9 cellular contexts compared by ENCODE assay signal in genomic region chr14:104973215-104974145, GRCh38. TPM values are rescaled to one million over a fixed set of nuclear protein-coding genes. Genes with fewer than 3 reads are reported as not detected.
DNase-seq lines count a peak whose midpoint lies in the region; ATAC-seq and TF ChIP-seq lines count a peak whose summit lies in the region.
"Had no signal": no experiment of that assay in that cellular context is flagged by ENCODE, and none has a peak within 500 bp of the region (broad histone marks: within the 10 kb centered on the region; RNA-seq: fewer than 3 reads in every experiment).

No MANE protein-coding gene starts in this region.

- TF ChIP-seq CTCF in CD14-positive monocyte (IDR thresholded peaks at IDR 0.05) (no peak), PC-9 (conservative IDR thresholded peaks at IDR 0.05) (no peak), fibroblast of mammary gland (conservative IDR thresholded peaks at IDR 0.05; ENCODE audit: control insufficient read depth, insufficient read depth, low read depth, low read length) (no peak), osteoblast (IDR thresholded peaks at IDR 0.05; ENCODE audit: extremely low read depth, low read depth, low read length) (no peak)

- no peaks in the 10 kb centered on the region for H3K9me3 ChIP-seq in PC-9 (ENCODE audit: insufficient read depth, low read depth)
- H3K9me3 ChIP-seq in osteoblast (ENCODE audit: low read depth, low read length) = no peaks in the 10 kb centered on the region

- POLR2A ChIA-PET in PC-9 (lab: Charles Lee; ENCODE audit: unreplicated experiment) = interaction anchor here (0.6 to 1.1 kb wide), 5 partner anchors 12 to 109 kb away, joined by 3 to 12 read pairs (median 6); partner anchors contain the start of genes CEP170B and CLBA1

- peaks cover 11% of the 10 kb centered on the region for H3K4me1 Mint-ChIP-seq in CD14-positive monocyte
- peaks cover 7% of the 10 kb centered on the region for H3K4me1 Mint-ChIP-seq in activated T-cell treated with anti-CD3 and anti-CD28 coated beads, Interleukin-2, amount 50 U/mL, for 4 hours (ENCODE audit: low read depth)

- peaks cover 2 to 3% of the 10 kb centered on the region in 2 donors for H3K36me3 Mint-ChIP-seq in CD14-positive monocyte
- H3K36me3 Mint-ChIP-seq in activated T-cell treated with anti-CD3 and anti-CD28 coated beads, Interleukin-2, amount 50 U/mL, for 4 hours (ENCODE audit: insufficient read depth) = no peaks in the 10 kb centered on the region

- H3K9me2 ChIP-seq in PC-9 (ENCODE audit: insufficient read depth) = no peaks in the 10 kb centered on the region

- peak overlapping the region; percentile 41; the same call in 1 of the 2 replicates for H3K4me3 ChIP-seq in PC-9
- H3K4me3 ChIP-seq in fibroblast of mammary gland (ENCODE audit: control insufficient read depth, low read depth, low read length) = peak overlapping the region; percentile 16
- peak overlapping the region; percentile 57 for H3K4me3 ChIP-seq in osteoblast (ENCODE audit: insufficient read depth, low read length)

- H3K27me3 ChIP-seq in PC-9 (ENCODE audit: insufficient read depth, low read depth) (no peaks in the 10 kb centered on the region), osteoblast (ENCODE audit: insufficient read depth, low read length) (no peaks in the 10 kb centered on the region)

- no peak overlapping the region for H3K27ac Mint-ChIP-seq in CD14-positive monocyte

- H3K4me1 ChIP-seq in PC-9 (replicated peaks; ENCODE audit: insufficient read depth) (peaks cover 78% of the 10 kb centered on the region), osteoblast (ENCODE audit: insufficient read depth, low read length) (peaks cover 41% of the 10 kb centered on the region)

- H2AFZ ChIP-seq in PC-9 (no peak overlapping the region; the same call in 1 of the 2 replicates), osteoblast (ENCODE audit: low read length) (peak overlapping the region; percentile 76)

- H3K4me2 ChIP-seq in PC-9 = peak overlapping the region; percentile 72
- H3K4me2 ChIP-seq in osteoblast (ENCODE audit: insufficient read depth, low read length) = peak overlapping the region; percentile 55

- peaks cover 40% of the 10 kb centered on the region for H3F3A ChIP-seq in PC-9 (ENCODE audit: insufficient read depth, low read depth)

- H3K4me3 Mint-ChIP-seq in CD14-positive monocyte = no peak overlapping the region
- H3K4me3 Mint-ChIP-seq in activated T-cell treated with anti-CD3 and anti-CD28 coated beads, Interleukin-2, amount 50 U/mL, for 4 hours = no peak overlapping the region

- no TSS peak for BruUV-seq in PC-9 (replicated peaks; lab: Mats Ljungman, UMichigan)

- no peaks in the 10 kb centered on the region for H3K36me3 ChIP-seq in PC-9 (ENCODE audit: low read depth)
- no peaks in the 10 kb centered on the region for H3K36me3 ChIP-seq in osteoblast (ENCODE audit: insufficient read depth, low read length)

- peaks cover 27 to 33% (median 30%) of the 10 kb centered on the region in 3 donors for H3K27me3 Mint-ChIP-seq in CD14-positive monocyte (ENCODE audit: low read depth in 3 of 3)
- H3K27me3 Mint-ChIP-seq in activated T-cell treated with anti-CD3 and anti-CD28 coated beads, Interleukin-2, amount 50 U/mL, for 4 hours (ENCODE audit: low read depth) = peaks cover 29% of the 10 kb centered on the region

- no peaks in the 10 kb centered on the region for H4K20me1 ChIP-seq in PC-9 (ENCODE audit: insufficient read depth)
- no peaks in the 10 kb centered on the region for H4K20me1 ChIP-seq in osteoblast (ENCODE audit: insufficient read depth, low read length)

- H3K27ac ChIP-seq in PC-9 (peak overlapping the region; percentile 97), osteoblast (ENCODE audit: low read depth, low read length) (peak overlapping the region; percentile 77)

- DNase-seq in CD14-positive monocyte (ENCODE audit: low spot score) = peak; percentile 44
- DNase-seq in PC-9 = peak; percentile 92 to 97
- DNase-seq in fibroblast of mammary gland (ENCODE audit: low read depth) = peak; percentile 95
- DNase-seq in osteoblast (ENCODE audit: insufficient read length, low spot score, missing footprints) = peak; percentile 100
- DNase-seq in NCI-H2081 (lab: John Stamatoyannopoulos, UW) = no peak
- DNase-seq in activated T-cell treated with anti-CD3 and anti-CD28 coated beads, Interleukin-2, amount 50 U/mL, for 4 hours = no peak
- no peak for DNase-seq in activated CD4-positive, alpha-beta T cell treated with anti-CD3 and anti-CD28 coated beads, Interleukin-2, amount 50 U/mL, for 48 hours
- no peak for DNase-seq in MV-4-11 (lab: John Stamatoyannopoulos, UW)

- intact Hi-C loops in CD14-positive monocyte (cut with micrococcal nuclease) = loop anchor here in 1 of 2 donors (5.0 kb wide), 1 partner anchor 114 kb away; no protein-coding TSS in a partner anchor
- intact Hi-C loops in PC-9 (cut with micrococcal nuclease; ENCODE audit: unreplicated experiment) = loop anchor here (1.0 to 5.0 kb wide), 8 partner anchors 47 to 509 kb away; partner anchors contain the start of genes BRF1 and CDCA4

- H3K9me3 Mint-ChIP-seq in CD14-positive monocyte = peaks cover 0 to 10% (median 1%) of the 10 kb centered on the region in 7 donors
- no peaks in the 10 kb centered on the region for H3K9me3 Mint-ChIP-seq in activated T-cell treated with anti-CD3 and anti-CD28 coated beads, Interleukin-2, amount 50 U/mL, for 4 hours

- CTCF ChIA-PET in PC-9 (lab: Charles Lee) = interaction anchor here (0.6 to 0.8 kb wide), 2 partner anchors 73 to 114 kb away, joined by 4 to 6 read pairs; no protein-coding TSS in a partner anchor

- ATAC-seq in activated T-cell treated with anti-CD3 and anti-CD28 coated beads, Interleukin-2, amount 50 U/mL, for 4 hours = no peak

- H3K79me2 ChIP-seq in PC-9 (ENCODE audit: low read depth) = no peaks in the 10 kb centered on the region
- H3K79me2 ChIP-seq in osteoblast (ENCODE audit: insufficient read depth, low read length) = peaks cover 2% of the 10 kb centered on the region

RNA-seq across cellular contexts. Expression of gene AHNAK2, which starts 4.7 kb away (rescaled TPM):
- polyA plus RNA-seq in CD14-positive monocyte = under 1 TPM in 1 of 2 donors, not detected in 1; 0.01 TPM
- total RNA-seq in PC-9 (2021) (30.8 and 38.9 TPM in 2 replicates), osteoblast (30.8 and 31.8 TPM in 2 replicates)
- under 1 TPM; under 0.01 to 0.08 (median 0.05) TPM for total RNA-seq in activated T-cell treated with anti-CD3 and anti-CD28 coated beads, Interleukin-2, amount 50 U/mL, for 4 hours

RNA-seq across cellular contexts. Expression of gene CLBA1, which starts 12.1 kb away (rescaled TPM):
- under 1 TPM; 0.62 to 0.76 TPM for polyA plus RNA-seq in CD14-positive monocyte
- 12.5 and 12.6 TPM in 2 replicates for total RNA-seq in PC-9 (2021)
- total RNA-seq in osteoblast = 11.5 and 12.3 TPM in 2 replicates
- total RNA-seq in activated T-cell treated with anti-CD3 and anti-CD28 coated beads, Interleukin-2, amount 50 U/mL, for 4 hours = 1 to 10 TPM; 2.9 to 3.8 (median 3.3) TPM

RNA-seq across cellular contexts. Expression of gene CDCA4, which starts 47.4 kb away (rescaled TPM):
- polyA plus RNA-seq in CD14-positive monocyte = 10 to 100 TPM in 1 of 2 donors, 1 to 10 TPM in 1; 8.6 to 12.0 TPM
- 24.9 and 27.7 TPM in 2 replicates for total RNA-seq in PC-9 (2021)
- 13.3 and 13.8 TPM in 2 replicates for total RNA-seq in osteoblast
- total RNA-seq in activated T-cell treated with anti-CD3 and anti-CD28 coated beads, Interleukin-2, amount 50 U/mL, for 4 hours = 10 to 100 TPM; 55.1 to 72.2 (median 58.3) TPM

RNA-seq across cellular contexts. Expression of gene PLD4, which starts 48.8 kb away (rescaled TPM):
- 10 to 100 TPM; 15.1 to 15.5 TPM for polyA plus RNA-seq in CD14-positive monocyte
- total RNA-seq in PC-9 (2021) = 0.05 TPM in 1 of 2 replicates, not detected in the other
- not detected in 2 replicates for total RNA-seq in osteoblast
- total RNA-seq in activated T-cell treated with anti-CD3 and anti-CD28 coated beads, Interleukin-2, amount 50 U/mL, for 4 hours = under 1 TPM in 1 of 3 donors, not detected in 2; 0.08 TPM
- total RNA-seq: activated CD8-positive, alpha-beta memory T cell treated with anti-CD3 and anti-CD28 coated beads for 36 hours had no signal

Comparison
In these comparisons a context has a peak if more than half of its experiments do, and no peak if none do; other contexts are left out.
1. DNase-seq: peak in CD14-positive monocyte (single experiment), PC-9 (2 of 2), fibroblast of mammary gland (single experiment) and osteoblast (single experiment); none in NCI-H2081 (0 of 2), activated T-cell treated with anti-CD3 and anti-CD28 coated beads, Interleukin-2, amount 50 U/mL, for 4 hours (single experiment), activated CD4-positive, alpha-beta T cell treated with anti-CD3 and anti-CD28 coated beads, Interleukin-2, amount 50 U/mL, for 48 hours (0 of 2) and MV-4-11 (single experiment).
2. RNA of gene AHNAK2, which starts 4.7 kb away (total RNA-seq): 30.8 to 38.9 TPM in PC-9 and 30.8 to 31.8 TPM in osteoblast; under 0.01 to 0.08 TPM in activated T-cell treated with anti-CD3 and anti-CD28 coated beads, Interleukin-2, amount 50 U/mL, for 4 hours; every median in the first group is over 10 times any median in the second.
3. Peak in every context shown above with its lines, with median percentiles within 50 percentile points of each other: H3K4me3 ChIP-seq.